In the genomic region with DNA sequence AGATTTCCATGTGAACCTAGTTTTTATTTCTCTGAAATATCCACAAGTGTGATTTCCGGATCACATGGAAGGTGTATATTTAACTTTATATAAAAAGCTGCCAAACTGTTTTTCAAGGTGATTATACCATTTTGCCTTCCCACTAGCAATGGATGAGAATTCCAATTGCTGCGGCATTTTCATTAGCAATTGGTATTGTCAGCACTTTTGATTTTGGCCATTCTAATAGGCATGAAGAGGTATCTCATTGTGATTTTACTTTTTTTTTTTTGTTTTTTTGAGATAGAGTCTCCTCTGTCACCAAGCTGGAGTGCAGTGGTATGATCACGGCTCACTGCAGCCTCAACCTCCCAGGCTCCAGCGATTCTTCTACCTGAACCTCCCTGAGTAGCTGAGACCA, we compare ENCODE assay signal across 34 cellular contexts. TPM values are rescaled to one million over a fixed set of nuclear protein-coding genes. Genes with fewer than 3 reads are reported as not detected.
"Had no signal": no experiment of that assay in that cellular context is flagged by ENCODE, and none has a peak within 500 bp of the region (broad histone marks: within the 10 kb centered on the region; RNA-seq: fewer than 3 reads in every experiment).

No MANE protein-coding gene starts in this region.

- H3K36me3 ChIP-seq: adrenal gland, brain microvascular endothelial cell, breast epithelium had no signal

- H3K27ac ChIP-seq: adrenal gland, body of pancreas, brain microvascular endothelial cell, breast epithelium, VCaP had no signal

- H3K4me3 ChIP-seq: adrenal gland, body of pancreas, breast epithelium had no signal

- ATAC-seq: activated CD8-positive, alpha-beta T cell treated with anti-CD3 and anti-CD28 coated beads for 36 hours; activated naive CD4-positive, alpha-beta T cell treated with anti-CD3 and anti-CD28 coated beads, Interleukin-2, amount 50 U/mL, for 72 hours; activated T-cell treated with anti-CD3 and anti-CD28 coated beads, Interleukin-2, amount 50 U/mL, for 4 hours; activated T-cell treated with anti-CD3 and anti-CD28 coated beads, Interleukin-2, amount 50 U/mL, for 72 hours; activated T-helper 17 cell treated with anti-CD3 and anti-CD28 coated beads, Interleukin-2, amount 50 U/mL, for 72 hours; body of pancreas had no signal

- H3K4me1 ChIP-seq: breast epithelium had no signal

- FAIRE-seq: astrocyte, TTC549 had no signal

- H3K9me3 ChIP-seq: adrenal gland, body of pancreas, breast epithelium had no signal

- H3K27me3 ChIP-seq: breast epithelium had no signal

- DNase-seq: activated B cell treated with CpG ODN at 0.5 μM for 24 hours; activated CD4-positive, alpha-beta memory T cell treated with anti-CD3 and anti-CD28 coated beads for 36 hours; activated CD4-positive, alpha-beta T cell treated with anti-CD3 and anti-CD28 coated beads for 4 hours; activated CD4-positive, alpha-beta T cell treated with anti-CD3 and anti-CD28 coated beads, Interleukin-2, amount 10 ng/mL, durations not matched to agents 24 days and 14 days; activated CD4-positive, alpha-beta T cell treated with anti-CD3 and anti-CD28 coated beads, Interleukin-2, amount 50 U/mL, for 1 hour; activated CD4-positive, alpha-beta T cell treated with anti-CD3 and anti-CD28 coated beads, Interleukin-2, amount 50 U/mL, for 4 hours; activated CD4-positive, CD25-positive, alpha-beta regulatory T cell treated with anti-CD3 and anti-CD28 coated beads, Interleukin-2, amount 50 U/mL, for 72 hours; activated CD8-positive, alpha-beta memory T cell treated with anti-CD3 and anti-CD28 coated beads, Interleukin-2, amount 50 U/mL, for 4 hours; activated CD8-positive, alpha-beta T cell treated with anti-CD3 and anti-CD28 coated beads for 36 hours; activated effector memory CD4-positive, alpha-beta T cell treated with anti-CD3 and anti-CD28 coated beads, Interleukin-2, amount 50 U/mL, for 16 hours; activated gamma-delta T cell treated with Interleukin-2 at 50 U/mL for 16 hours; activated naive CD4-positive, alpha-beta T cell; activated naive CD4-positive, alpha-beta T cell treated with anti-CD3 and anti-CD28 coated beads for 36 hours; activated naive CD4-positive, alpha-beta T cell treated with anti-CD3 and anti-CD28 coated beads, Interleukin-2, amount 50 U/mL, for 16 hours; activated naive CD8-positive, alpha-beta T cell treated with anti-CD3 and anti-CD28 coated beads for 36 hours; activated T-cell treated with anti-CD3 and anti-CD28 coated beads for 4 hours; activated T-cell treated with anti-CD3 and anti-CD28 coated beads, Interleukin-2, amount 50 U/mL, for 1 hour; activated T-cell treated with anti-CD3 and anti-CD28 coated beads, Interleukin-2, amount 50 U/mL, for 4 hours; activated T-cell treated with anti-CD3 and anti-CD28 coated beads, Interleukin-2, amount 50 U/mL, for 72 hours; adrenal gland; amniotic stem cell; aorta; body of pancreas; brain microvascular endothelial cell; central memory CD4-positive, alpha-beta T cell; T-helper 1 cell; T-helper 2 cell; T-helper 9 cell had no signal

RNA-seq across cellular contexts. Expression of a gene that starts 54.2 kb away (rescaled TPM):
- total RNA-seq: body of pancreas had no signal
